ENCODE assay signal across 9 cellular contexts in the genomic region with DNA sequence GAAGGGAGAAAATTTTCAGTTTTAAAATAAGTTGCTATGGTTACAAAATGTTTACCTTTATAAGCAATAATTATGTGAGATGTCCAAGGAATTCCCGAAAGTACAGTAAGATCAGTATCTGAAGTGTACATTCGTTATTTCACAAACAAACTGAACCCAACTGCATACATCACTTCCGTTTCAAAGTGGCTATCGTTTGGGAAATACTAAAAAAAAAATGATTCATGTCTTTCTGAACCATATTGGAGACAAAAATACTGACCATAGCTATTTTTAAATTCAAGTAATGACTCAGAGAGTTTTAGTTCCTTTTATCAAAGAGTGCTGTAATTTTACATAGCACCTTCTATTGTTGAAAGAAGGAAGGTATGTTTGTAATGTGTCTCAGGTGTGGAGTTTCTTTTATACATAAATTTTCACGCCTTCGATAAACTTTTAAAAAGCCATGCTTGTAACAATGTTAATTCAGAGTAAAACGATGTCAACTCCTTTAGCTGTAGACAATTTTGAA. TPM values are rescaled to one million over a fixed set of nuclear protein-coding genes. Genes with fewer than 3 reads are reported as not detected.
DNase-seq lines count a peak whose midpoint lies in the region; ATAC-seq and TF ChIP-seq lines count a peak whose summit lies in the region.
"Had no signal": no experiment of that assay in that cellular context is flagged by ENCODE, and none has a peak within 500 bp of the region (broad histone marks: within the 10 kb centered on the region; RNA-seq: fewer than 3 reads in every experiment).

No MANE protein-coding gene starts in this region.

- TF ChIP-seq EP300 in ovary (IDR thresholded peaks at IDR 0.05) = no peak

- DNase-seq in left cardiac atrium = no peak
- no peak for DNase-seq in right cardiac atrium
- no peak for DNase-seq in lower lobe of right lung
- DNase-seq in ovary = no peak
- no peak for DNase-seq in cortex of kidney (lab: John Stamatoyannopoulos, UW)
- no peak for DNase-seq in activated CD4-positive, alpha-beta T cell treated with anti-CD3 and anti-CD28 coated beads for 4 hours
- DNase-seq: activated naive CD8-positive, alpha-beta T cell treated with anti-CD3 and anti-CD28 coated beads, Interleukin-2, amount 10 ng/mL, durations not matched to agents 7 days and 5 days had no signal

- H3K36me3 ChIP-seq in lower lobe of right lung (no peaks in the 10 kb centered on the region), ovary (no peaks in the 10 kb centered on the region)

- TF ChIP-seq POLR2A in ovary (IDR thresholded peaks at IDR 0.05) = no peak

- H3K9me3 ChIP-seq in right cardiac atrium (ENCODE audit: control insufficient read depth, low read length) = no peaks in the 10 kb centered on the region
- no peaks in the 10 kb centered on the region for H3K9me3 ChIP-seq in lower lobe of right lung
- H3K9me3 ChIP-seq in ovary = no peaks in the 10 kb centered on the region

- H3K27me3 ChIP-seq in right cardiac atrium (ENCODE audit: control insufficient read depth, insufficient read depth) = no peaks in the 10 kb centered on the region
- H3K27me3 ChIP-seq in lower lobe of right lung (ENCODE audit: low read depth) = no peaks in the 10 kb centered on the region
- H3K27me3 ChIP-seq in ovary = no peaks in the 10 kb centered on the region

- H3K4me1 ChIP-seq in right cardiac atrium (ENCODE audit: control insufficient read depth, insufficient read depth, low read length) (no peaks in the 10 kb centered on the region), lower lobe of right lung (peaks cover 38% of the 10 kb centered on the region), ovary (ENCODE audit: insufficient read depth) (peaks cover 1% of the 10 kb centered on the region)

- H3K4me3 ChIP-seq in right cardiac atrium (ENCODE audit: low read length) (no peak overlapping the region), lower lobe of right lung (no peak overlapping the region), ovary (no peak overlapping the region)

- TF ChIP-seq CTCF in lower lobe of right lung (IDR thresholded peaks at IDR 0.05) (no peak), ovary (IDR thresholded peaks at IDR 0.05) (no peak)

- WGBS in right cardiac atrium = 63% methylated on average over 7 of the region's 7 CpGs
- 59 to 65% (median 61%) methylated on average over 7 of the region's 7 CpGs for WGBS in ovary, 3 donors

- intact Hi-C loops in left cardiac atrium (cut with DNase I) = loop anchor here in 1 of 2 donors (5.0 kb wide), 1 partner anchor 174 kb away; no protein-coding TSS in a partner anchor
- intact Hi-C loops in right cardiac atrium (cut with DNase I) = no loop called here
- intact Hi-C loops in lower lobe of right lung (cut with DNase I) = loop anchor here (10.0 kb wide), 1 partner anchor 181 kb away; no protein-coding TSS in a partner anchor
- intact Hi-C loops in ovary (cut with DNase I) = loop anchor here in 3 of 4 donors (5.0 to 10.0 kb wide), 3 partner anchors 171 to 179 kb away; no protein-coding TSS in a partner anchor

- peak; percentile 30 to 48 for ATAC-seq in left cardiac atrium
- no peak for ATAC-seq in right cardiac atrium
- peak; percentile 76 for ATAC-seq in HG03066 (IDR thresholded peaks at IDR 0.05; ENCODE audit: low read depth, unreplicated experiment)
- peak; percentile 37 for ATAC-seq in SK-N-SH treated with all-trans-retinoic acid at 6 μM for 48 hours
- ATAC-seq in lower lobe of right lung = peak; percentile 76 to 81

- H3K27ac ChIP-seq in right cardiac atrium (ENCODE audit: low read length) = no peak overlapping the region
- peak overlapping the region; percentile 56 for H3K27ac ChIP-seq in lower lobe of right lung
- no peak overlapping the region for H3K27ac ChIP-seq in ovary

TF ChIP-seq in SK-N-SH treated with all-trans-retinoic acid at 6 μM for 48 hours, 23 proteins besides CTCF, POLR2A, EP300 and RAD21:
- TF ChIP-seq SNAI2 (CRISPR knock-in tag; IDR thresholded peaks at IDR 0.05) = no peak
- no peak for TF ChIP-seq TCF4 (CRISPR knock-in tag; IDR thresholded peaks at IDR 0.05; ENCODE audit: borderline replicate concordance)
- no peak for TF ChIP-seq POU6F1 (CRISPR knock-in tag; IDR thresholded peaks at IDR 0.05; ENCODE audit: borderline replicate concordance, low read depth)
- TF ChIP-seq CREB5 (CRISPR knock-in tag; IDR thresholded peaks at IDR 0.05; ENCODE audit: low read depth) = no peak
- TF ChIP-seq ARNTL (CRISPR knock-in tag; IDR thresholded peaks at IDR 0.05; ENCODE audit: borderline replicate concordance, low read depth) = no peak
- no peak for TF ChIP-seq GLIS3 (CRISPR knock-in tag; IDR thresholded peaks at IDR 0.05)

RNA-seq across cellular contexts. Expression of gene ANKRD28, which starts 8.0 kb away (rescaled TPM):
- total RNA-seq in left cardiac atrium (10 to 100 TPM; 11.1 to 13.0 TPM), right cardiac atrium (10 to 100 TPM in 2 of 4 donors, 1 to 10 TPM in 2; 9.1 to 14.3 (median 11.3) TPM), lower lobe of right lung (57.2 TPM), ovary (10 to 100 TPM; 39.2 to 79.4 (median 44.7) TPM)
- polyA plus RNA-seq in right cardiac atrium (3.8 TPM), ovary (10 to 100 TPM; 21.2 to 23.2 TPM)

Comparison
In these comparisons a context has a peak if more than half of its experiments do, and no peak if none do; other contexts are left out.
1. ATAC-seq: peak in left cardiac atrium (2 of 2), HG03066 (single experiment), SK-N-SH treated with all-trans-retinoic acid at 6 μM for 48 hours (single experiment) and lower lobe of right lung (2 of 2); none in right cardiac atrium (0 of 2).
2. intact Hi-C loops: an anchor here in lower lobe of right lung (10.0 kb wide) and ovary (5.0 to 10.0 kb wide); none called in right cardiac atrium.